In the genomic region with DNA sequence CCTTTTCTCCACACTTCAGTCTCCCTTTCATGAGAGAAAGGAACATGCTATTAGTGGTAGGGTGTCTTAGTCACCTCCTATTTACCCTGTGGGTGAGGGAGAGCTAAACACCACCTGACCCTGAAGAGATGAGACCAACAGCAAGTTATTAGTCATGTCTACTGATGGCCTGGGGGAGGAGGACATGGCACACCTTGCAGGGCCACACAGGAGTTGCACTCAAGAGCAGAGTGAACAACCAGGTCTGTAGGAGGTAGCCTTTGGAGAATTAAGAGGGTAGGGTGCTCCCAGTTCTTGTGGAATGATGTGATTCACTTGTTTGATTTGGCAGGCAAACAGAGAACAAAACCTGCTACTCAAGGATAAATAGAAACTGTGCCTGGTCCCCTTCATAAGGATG, we compare ENCODE assay signal across 14 cellular contexts.
A peak's percentile ranks its signal among the peaks of the same experiment; 100 is the strongest.
DNase-seq lines count a peak whose midpoint lies in the region; ATAC-seq, FAIRE-seq and TF ChIP-seq lines count a peak whose summit lies in the region.
"Had no signal": no experiment of that assay in that cellular context is flagged by ENCODE, and none has a peak within 500 bp of the region (broad histone marks: within the 10 kb centered on the region; RNA-seq: fewer than 3 reads in every experiment).

No MANE protein-coding gene starts in this region.

- peaks cover 38% of the 10 kb centered on the region for H3K4me1 ChIP-seq in GM23338 (ENCODE audit: insufficient read depth)
- H3K4me1 ChIP-seq: BE2C had no signal

- intact Hi-C loops in CD14-positive monocyte (cut with micrococcal nuclease) = no loop called here

- H3K27me3 ChIP-seq in GM23338 (ENCODE audit: insufficient read depth) = no peaks in the 10 kb centered on the region
- H3K27me3 ChIP-seq: BE2C had no signal

- H3K4me3 ChIP-seq in GM23338 (no peak overlapping the region), fibroblast of the aortic adventitia (ENCODE audit: low read depth, low read length) (no peak overlapping the region)
- H3K4me3 ChIP-seq: coronary artery had no signal

- H3K36me3 Mint-ChIP-seq in GM23338 (ENCODE audit: low read depth) (no peaks in the 10 kb centered on the region), CD14-positive monocyte (no peaks in the 10 kb centered on the region)

- no peak overlapping the region for H3K4me2 ChIP-seq in GM23338

- H3K27ac Mint-ChIP-seq in GM23338 = peak overlapping the region; percentile 58
- H3K27ac Mint-ChIP-seq in CD14-positive monocyte = no peak overlapping the region
- H3K27ac Mint-ChIP-seq: activated CD4-positive, alpha-beta T cell treated with anti-CD3 and anti-CD28 coated beads for 36 hours had no signal

- no peak for ATAC-seq in GM23338
- ATAC-seq in GM21423 (IDR thresholded peaks at IDR 0.05; ENCODE audit: unreplicated experiment) = no peak
- ATAC-seq: activated CD4-positive, alpha-beta T cell treated with anti-CD3 and anti-CD28 coated beads for 36 hours had no signal

- no peak overlapping the region for H3K4me3 Mint-ChIP-seq in GM23338
- H3K4me3 Mint-ChIP-seq in CD14-positive monocyte = no peak overlapping the region
- H3K4me3 Mint-ChIP-seq: activated CD4-positive, alpha-beta T cell treated with anti-CD3 and anti-CD28 coated beads for 36 hours had no signal

- peaks cover 6% of the 10 kb centered on the region; the same call in 1 of the 2 replicates for H3K79me2 ChIP-seq in GM23338 (replicated peaks; ENCODE audit: insufficient read depth)

- peaks cover 10% of the 10 kb centered on the region for H3K9me2 ChIP-seq in GM23338 (ENCODE audit: insufficient read depth)

- peaks cover 5% of the 10 kb centered on the region; the same call in 1 of the 2 replicates for H3K36me3 ChIP-seq in GM23338 (ENCODE audit: insufficient read depth)
- H3K36me3 ChIP-seq: BE2C had no signal

- H3K4me1 Mint-ChIP-seq in GM23338 = peaks cover 37% of the 10 kb centered on the region
- H3K4me1 Mint-ChIP-seq in CD14-positive monocyte = no peaks in the 10 kb centered on the region
- H3K4me1 Mint-ChIP-seq: activated CD4-positive, alpha-beta T cell treated with anti-CD3 and anti-CD28 coated beads for 36 hours had no signal

- H3K27me3 Mint-ChIP-seq in GM23338 (ENCODE audit: insufficient read depth, low read depth, poor library complexity) (peaks cover 5% of the 10 kb centered on the region), CD14-positive monocyte (ENCODE audit: low read depth in 3 of 3) (peaks cover 0 to 2% (median 2%) of the 10 kb centered on the region in 3 donors)
- H3K27me3 Mint-ChIP-seq: activated CD4-positive, alpha-beta T cell treated with anti-CD3 and anti-CD28 coated beads for 36 hours had no signal

- no peak overlapping the region for H3K27ac ChIP-seq in GM23338 (ENCODE audit: low read depth)
- H3K27ac ChIP-seq: coronary artery had no signal

- H2AFZ ChIP-seq in GM23338 = no peak overlapping the region

- no peak for TF ChIP-seq CTCF in GM23338 (conservative IDR thresholded peaks at IDR 0.05; ENCODE audit: low read depth in 2 of 2)
- TF ChIP-seq CTCF in fibroblast of the aortic adventitia (IDR thresholded peaks at IDR 0.05; ENCODE audit: insufficient read depth, low read length) = no peak
- no peak for TF ChIP-seq CTCF in CD14-positive monocyte (IDR thresholded peaks at IDR 0.05)

- FAIRE-seq in RCC 7860 (lab: Jason Lieb, UNC) = no peak

- 0 out of 2 replicates have a peak, but pooled peaks cover 2% of the 10 kb centered on the region for H4K20me1 ChIP-seq in GM23338 (replicated peaks; ENCODE audit: insufficient read depth)

- H3F3A ChIP-seq in GM23338 (replicated peaks; ENCODE audit: low read depth) = no peaks in the 10 kb centered on the region

- H3K9me3 Mint-ChIP-seq in GM23338 = no peaks in the 10 kb centered on the region
- peaks cover 0 to 5% (median 2%) of the 10 kb centered on the region in 7 donors for H3K9me3 Mint-ChIP-seq in CD14-positive monocyte

- DNase-seq in GM23338 (ENCODE audit: low spot score) (no peak), RCC 7860 (ENCODE audit: low spot score) (peak; percentile 61), fibroblast of the aortic adventitia (ENCODE audit: low read depth) (peak; percentile 22), renal cortical epithelial cell (ENCODE audit: low read depth) (peak; percentile 91), CD14-positive monocyte (ENCODE audit: low spot score) (no peak), NCI-H774 (lab: John Stamatoyannopoulos, UW) (no peak)
- no peak for DNase-seq in effector CD8-positive, alpha-beta T cell (lab: John Stamatoyannopoulos, UW)
- DNase-seq: activated CD4-positive, alpha-beta T cell treated with anti-CD3 and anti-CD28 coated beads for 36 hours; activated T-cell treated with anti-CD3 and anti-CD28 coated beads for 4 hours; BE2C; NCI-H2081; T-helper 1 cell had no signal

TF ChIP-seq in GM23338, 12 proteins besides CTCF, POLR2A, EP300 and RAD21 (continues in another document):
- TF ChIP-seq ZNF114 (CRISPR knock-in tag; IDR thresholded peaks at IDR 0.05) (no peak), POLR2AphosphoS5 (IDR thresholded peaks at IDR 0.05; ENCODE audit: low read depth) (no peak), ETS1 (IDR thresholded peaks at IDR 0.05) (no peak), ZNF331 (CRISPR knock-in tag; IDR thresholded peaks at IDR 0.05; ENCODE audit: low read depth) (no peak), CREB1 (CRISPR knock-in tag; IDR thresholded peaks at IDR 0.05; ENCODE audit: low read depth) (no peak), JUNB (IDR thresholded peaks at IDR 0.05; ENCODE audit: unreplicated experiment) (no peak), ZNF462 (CRISPR knock-in tag; IDR thresholded peaks at IDR 0.05) (no peak), STAT1 (IDR thresholded peaks at IDR 0.05; ENCODE audit: unreplicated experiment) (no peak)

Comparison
In these comparisons a context has a peak if more than half of its experiments do, and no peak if none do; other contexts are left out.
1. DNase-seq: peak in RCC 7860 (single experiment), fibroblast of the aortic adventitia (single experiment) and renal cortical epithelial cell (single experiment); none in GM23338 (single experiment), effector CD8-positive, alpha-beta T cell (single experiment), CD14-positive monocyte (single experiment) and NCI-H774 (single experiment).